1 cellular context compared by ENCODE assay signal in the genomic region with DNA sequence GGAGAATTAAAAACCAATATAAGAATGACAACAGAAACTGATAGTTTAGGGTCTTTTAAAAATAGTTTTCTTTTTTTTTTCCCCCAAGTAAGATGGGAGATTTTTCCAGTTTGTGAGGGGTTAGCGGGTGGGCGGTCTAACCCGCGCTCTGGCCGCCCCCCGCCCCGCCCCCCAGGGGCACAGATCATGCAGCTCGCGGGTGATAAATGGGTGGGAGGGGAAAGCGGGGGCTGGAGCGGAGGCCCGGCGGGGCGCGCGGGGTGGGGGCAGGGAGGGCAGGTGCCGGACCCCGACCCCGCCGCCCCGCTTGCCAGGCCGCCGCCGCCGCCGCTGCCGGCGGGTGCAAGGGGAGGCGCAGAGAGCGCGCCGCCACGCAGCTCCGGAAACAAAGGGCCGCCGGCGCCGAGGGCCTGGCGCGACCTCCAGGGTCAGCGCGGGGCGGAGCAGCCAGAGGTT.
TF ChIP-seq lines count a peak whose summit lies in the region.

No MANE protein-coding gene starts in this region.

TF ChIP-seq in HepG2, 621 proteins besides CTCF, POLR2A, EP300 and RAD21 (continued from another document and continues in another):
- no peak; the same call in 1 of the 2 replicates for TF ChIP-seq NR2F6 (IDR thresholded peaks at IDR 0.05)
- TF ChIP-seq NR2F6 (CRISPR knock-in tag; IDR thresholded peaks at IDR 0.05) = peak; percentile 89
- TF ChIP-seq, protein P1, sequence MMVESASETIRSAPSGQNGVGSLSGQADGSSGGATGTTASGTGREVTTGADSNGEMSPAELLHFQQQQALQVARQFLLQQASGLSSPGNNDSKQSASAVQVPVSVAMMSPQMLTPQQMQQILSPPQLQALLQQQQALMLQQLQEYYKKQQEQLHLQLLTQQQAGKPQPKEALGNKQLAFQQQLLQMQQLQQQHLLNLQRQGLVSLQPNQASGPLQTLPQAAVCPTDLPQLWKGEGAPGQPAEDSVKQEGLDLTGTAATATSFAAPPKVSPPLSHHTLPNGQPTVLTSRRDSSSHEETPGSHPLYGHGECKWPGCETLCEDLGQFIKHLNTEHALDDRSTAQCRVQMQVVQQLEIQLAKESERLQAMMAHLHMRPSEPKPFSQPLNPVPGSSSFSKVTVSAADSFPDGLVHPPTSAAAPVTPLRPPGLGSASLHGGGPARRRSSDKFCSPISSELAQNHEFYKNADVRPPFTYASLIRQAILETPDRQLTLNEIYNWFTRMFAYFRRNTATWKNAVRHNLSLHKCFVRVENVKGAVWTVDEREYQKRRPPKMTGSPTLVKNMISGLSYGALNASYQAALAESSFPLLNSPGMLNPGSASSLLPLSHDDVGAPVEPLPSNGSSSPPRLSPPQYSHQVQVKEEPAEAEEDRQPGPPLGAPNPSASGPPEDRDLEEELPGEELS (CRISPR knock-in tag; IDR thresholded peaks at IDR 0.05) = 0 out of 2 replicates have a peak, but pooled peaks have one; percentile 44
- TF ChIP-seq ZSCAN22 (CRISPR knock-in tag; IDR thresholded peaks at IDR 0.05) = no peak
- peak; percentile 97 for TF ChIP-seq SKI (IDR thresholded peaks at IDR 0.05; ENCODE audit: partially characterized antibody)
- TF ChIP-seq, protein P2, sequence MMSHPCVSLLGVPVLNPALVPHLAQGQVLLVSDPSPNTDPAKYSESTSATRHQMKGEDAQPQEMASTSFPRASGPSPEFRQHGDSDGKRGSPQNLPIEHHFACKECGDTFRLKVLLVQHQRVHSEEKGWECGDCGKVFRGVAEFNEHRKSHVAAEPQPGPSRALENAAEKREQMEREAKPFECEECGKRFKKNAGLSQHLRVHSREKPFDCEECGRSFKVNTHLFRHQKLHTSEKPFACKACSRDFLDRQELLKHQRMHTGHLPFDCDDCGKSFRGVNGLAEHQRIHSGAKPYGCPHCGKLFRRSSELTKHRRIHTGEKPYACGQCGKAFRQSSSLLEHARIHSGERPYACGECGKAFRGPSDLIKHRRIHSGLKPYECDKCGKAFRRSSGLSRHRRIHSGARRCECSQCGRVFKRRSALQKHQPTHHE (CRISPR knock-in tag; IDR thresholded peaks at IDR 0.05; ENCODE audit: borderline replicate concordance) = no peak
- TF ChIP-seq, protein P3, sequence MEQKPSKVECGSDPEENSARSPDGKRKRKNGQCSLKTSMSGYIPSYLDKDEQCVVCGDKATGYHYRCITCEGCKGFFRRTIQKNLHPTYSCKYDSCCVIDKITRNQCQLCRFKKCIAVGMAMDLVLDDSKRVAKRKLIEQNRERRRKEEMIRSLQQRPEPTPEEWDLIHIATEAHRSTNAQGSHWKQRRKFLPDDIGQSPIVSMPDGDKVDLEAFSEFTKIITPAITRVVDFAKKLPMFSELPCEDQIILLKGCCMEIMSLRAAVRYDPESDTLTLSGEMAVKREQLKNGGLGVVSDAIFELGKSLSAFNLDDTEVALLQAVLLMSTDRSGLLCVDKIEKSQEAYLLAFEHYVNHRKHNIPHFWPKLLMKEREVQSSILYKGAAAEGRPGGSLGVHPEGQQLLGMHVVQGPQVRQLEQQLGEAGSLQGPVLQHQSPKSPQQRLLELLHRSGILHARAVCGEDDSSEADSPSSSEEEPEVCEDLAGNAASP (CRISPR knock-in tag; IDR thresholded peaks at IDR 0.05; ENCODE audit: borderline replicate concordance) = peak; percentile 65
- peak; percentile 64; the same call in 1 of the 2 replicates for TF ChIP-seq BCL6 (CRISPR knock-in tag; IDR thresholded peaks at IDR 0.05)
- TF ChIP-seq, protein P4, sequence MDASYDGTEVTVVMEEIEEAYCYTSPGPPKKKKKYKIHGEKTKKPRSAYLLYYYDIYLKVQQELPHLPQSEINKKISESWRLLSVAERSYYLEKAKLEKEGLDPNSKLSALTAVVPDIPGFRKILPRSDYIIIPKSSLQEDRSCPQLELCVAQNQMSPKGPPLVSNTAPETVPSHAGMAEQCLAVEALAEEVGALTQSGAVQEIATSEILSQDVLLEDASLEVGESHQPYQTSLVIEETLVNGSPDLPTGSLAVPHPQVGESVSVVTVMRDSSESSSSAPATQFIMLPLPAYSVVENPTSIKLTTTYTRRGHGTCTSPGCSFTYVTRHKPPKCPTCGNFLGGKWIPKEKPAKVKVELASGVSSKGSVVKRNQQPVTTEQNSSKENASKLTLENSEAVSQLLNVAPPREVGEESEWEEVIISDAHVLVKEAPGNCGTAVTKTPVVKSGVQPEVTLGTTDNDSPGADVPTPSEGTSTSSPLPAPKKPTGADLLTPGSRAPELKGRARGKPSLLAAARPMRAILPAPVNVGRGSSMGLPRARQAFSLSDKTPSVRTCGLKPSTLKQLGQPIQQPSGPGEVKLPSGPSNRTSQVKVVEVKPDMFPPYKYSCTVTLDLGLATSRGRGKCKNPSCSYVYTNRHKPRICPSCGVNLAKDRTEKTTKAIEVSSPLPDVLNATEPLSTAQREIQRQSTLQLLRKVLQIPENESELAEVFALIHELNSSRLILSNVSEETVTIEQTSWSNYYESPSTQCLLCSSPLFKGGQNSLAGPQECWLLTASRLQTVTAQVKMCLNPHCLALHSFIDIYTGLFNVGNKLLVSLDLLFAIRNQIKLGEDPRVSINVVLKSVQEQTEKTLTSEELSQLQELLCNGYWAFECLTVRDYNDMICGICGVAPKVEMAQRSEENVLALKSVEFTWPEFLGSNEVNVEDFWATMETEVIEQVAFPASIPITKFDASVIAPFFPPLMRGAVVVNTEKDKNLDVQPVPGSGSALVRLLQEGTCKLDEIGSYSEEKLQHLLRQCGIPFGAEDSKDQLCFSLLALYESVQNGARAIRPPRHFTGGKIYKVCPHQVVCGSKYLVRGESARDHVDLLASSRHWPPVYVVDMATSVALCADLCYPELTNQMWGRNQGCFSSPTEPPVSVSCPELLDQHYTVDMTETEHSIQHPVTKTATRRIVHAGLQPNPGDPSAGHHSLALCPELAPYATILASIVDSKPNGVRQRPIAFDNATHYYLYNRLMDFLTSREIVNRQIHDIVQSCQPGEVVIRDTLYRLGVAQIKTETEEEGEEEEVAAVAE (CRISPR knock-in tag; IDR thresholded peaks at IDR 0.05; ENCODE audit: borderline replicate concordance) = no peak
- no peak for TF ChIP-seq ZNF292 (CRISPR knock-in tag; IDR thresholded peaks at IDR 0.05; ENCODE audit: borderline replicate concordance, low read depth)
- no peak for TF ChIP-seq FOXJ3 (CRISPR knock-in tag; IDR thresholded peaks at IDR 0.05; ENCODE audit: borderline replicate concordance)
- TF ChIP-seq ZNF619 (CRISPR knock-in tag; IDR thresholded peaks at IDR 0.05) = no peak
- no peak for TF ChIP-seq NCOR1 (IDR thresholded peaks at IDR 0.05; ENCODE audit: borderline replicate concordance, low read length)
- 0 out of 2 replicates have a peak, but pooled peaks have one; percentile 78 for TF ChIP-seq ZSCAN21 (CRISPR knock-in tag; IDR thresholded peaks at IDR 0.05; ENCODE audit: borderline replicate concordance)
- TF ChIP-seq YEATS4 (CRISPR knock-in tag; IDR thresholded peaks at IDR 0.05; ENCODE audit: borderline replicate concordance) = peak; percentile 79; the same call in 1 of the 2 replicates
- TF ChIP-seq, protein P5, sequence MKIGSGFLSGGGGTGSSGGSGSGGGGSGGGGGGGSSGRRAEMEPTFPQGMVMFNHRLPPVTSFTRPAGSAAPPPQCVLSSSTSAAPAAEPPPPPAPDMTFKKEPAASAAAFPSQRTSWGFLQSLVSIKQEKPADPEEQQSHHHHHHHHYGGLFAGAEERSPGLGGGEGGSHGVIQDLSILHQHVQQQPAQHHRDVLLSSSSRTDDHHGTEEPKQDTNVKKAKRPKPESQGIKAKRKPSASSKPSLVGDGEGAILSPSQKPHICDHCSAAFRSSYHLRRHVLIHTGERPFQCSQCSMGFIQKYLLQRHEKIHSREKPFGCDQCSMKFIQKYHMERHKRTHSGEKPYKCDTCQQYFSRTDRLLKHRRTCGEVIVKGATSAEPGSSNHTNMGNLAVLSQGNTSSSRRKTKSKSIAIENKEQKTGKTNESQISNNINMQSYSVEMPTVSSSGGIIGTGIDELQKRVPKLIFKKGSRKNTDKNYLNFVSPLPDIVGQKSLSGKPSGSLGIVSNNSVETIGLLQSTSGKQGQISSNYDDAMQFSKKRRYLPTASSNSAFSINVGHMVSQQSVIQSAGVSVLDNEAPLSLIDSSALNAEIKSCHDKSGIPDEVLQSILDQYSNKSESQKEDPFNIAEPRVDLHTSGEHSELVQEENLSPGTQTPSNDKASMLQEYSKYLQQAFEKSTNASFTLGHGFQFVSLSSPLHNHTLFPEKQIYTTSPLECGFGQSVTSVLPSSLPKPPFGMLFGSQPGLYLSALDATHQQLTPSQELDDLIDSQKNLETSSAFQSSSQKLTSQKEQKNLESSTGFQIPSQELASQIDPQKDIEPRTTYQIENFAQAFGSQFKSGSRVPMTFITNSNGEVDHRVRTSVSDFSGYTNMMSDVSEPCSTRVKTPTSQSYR (CRISPR knock-in tag; IDR thresholded peaks at IDR 0.05; ENCODE audit: borderline replicate concordance) = peak; percentile 73; the same call in 1 of the 2 replicates
- TF ChIP-seq ARNT2 (CRISPR knock-in tag; IDR thresholded peaks at IDR 0.05; ENCODE audit: low read depth) = peak; percentile 91; the same call in 1 of the 2 replicates
- TF ChIP-seq MEF2D (CRISPR knock-in tag; IDR thresholded peaks at IDR 0.05) = no peak
- TF ChIP-seq, protein P6, sequence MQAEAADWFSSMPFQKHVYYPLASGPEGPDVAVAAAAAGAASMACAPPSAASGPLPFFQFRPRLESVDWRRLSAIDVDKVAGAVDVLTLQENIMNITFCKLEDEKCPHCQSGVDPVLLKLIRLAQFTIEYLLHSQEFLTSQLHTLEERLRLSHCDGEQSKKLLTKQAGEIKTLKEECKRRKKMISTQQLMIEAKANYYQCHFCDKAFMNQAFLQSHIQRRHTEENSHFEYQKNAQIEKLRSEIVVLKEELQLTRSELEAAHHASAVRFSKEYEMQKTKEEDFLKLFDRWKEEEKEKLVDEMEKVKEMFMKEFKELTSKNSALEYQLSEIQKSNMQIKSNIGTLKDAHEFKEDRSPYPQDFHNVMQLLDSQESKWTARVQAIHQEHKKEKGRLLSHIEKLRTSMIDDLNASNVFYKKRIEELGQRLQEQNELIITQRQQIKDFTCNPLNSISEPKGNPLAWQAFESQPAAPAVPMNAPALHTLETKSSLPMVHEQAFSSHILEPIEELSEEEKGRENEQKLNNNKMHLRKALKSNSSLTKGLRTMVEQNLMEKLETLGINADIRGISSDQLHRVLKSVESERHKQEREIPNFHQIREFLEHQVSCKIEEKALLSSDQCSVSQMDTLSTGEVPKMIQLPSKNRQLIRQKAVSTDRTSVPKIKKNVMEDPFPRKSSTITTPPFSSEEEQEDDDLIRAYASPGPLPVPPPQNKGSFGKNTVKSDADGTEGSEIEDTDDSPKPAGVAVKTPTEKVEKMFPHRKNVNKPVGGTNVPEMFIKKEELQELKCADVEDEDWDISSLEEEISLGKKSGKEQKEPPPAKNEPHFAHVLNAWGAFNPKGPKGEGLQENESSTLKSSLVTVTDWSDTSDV (CRISPR knock-in tag; IDR thresholded peaks at IDR 0.05) = no peak
- no peak for TF ChIP-seq PTBP1 (IDR thresholded peaks at IDR 0.05; ENCODE audit: low read depth, low read length, poor library complexity, severe bottlenecking)
- TF ChIP-seq FOXM1 (CRISPR knock-in tag; IDR thresholded peaks at IDR 0.05) = no peak
- TF ChIP-seq CBFB (CRISPR knock-in tag; IDR thresholded peaks at IDR 0.05) = no peak
- 0 out of 2 replicates have a peak, but pooled peaks have one; percentile 16 for TF ChIP-seq RELA (CRISPR knock-in tag; IDR thresholded peaks at IDR 0.05)
- TF ChIP-seq ZNF546 (CRISPR knock-in tag; conservative IDR thresholded peaks at IDR 0.05) = 0 out of 2 replicates have a peak, but pooled peaks have one; percentile 49
- TF ChIP-seq, protein P7, sequence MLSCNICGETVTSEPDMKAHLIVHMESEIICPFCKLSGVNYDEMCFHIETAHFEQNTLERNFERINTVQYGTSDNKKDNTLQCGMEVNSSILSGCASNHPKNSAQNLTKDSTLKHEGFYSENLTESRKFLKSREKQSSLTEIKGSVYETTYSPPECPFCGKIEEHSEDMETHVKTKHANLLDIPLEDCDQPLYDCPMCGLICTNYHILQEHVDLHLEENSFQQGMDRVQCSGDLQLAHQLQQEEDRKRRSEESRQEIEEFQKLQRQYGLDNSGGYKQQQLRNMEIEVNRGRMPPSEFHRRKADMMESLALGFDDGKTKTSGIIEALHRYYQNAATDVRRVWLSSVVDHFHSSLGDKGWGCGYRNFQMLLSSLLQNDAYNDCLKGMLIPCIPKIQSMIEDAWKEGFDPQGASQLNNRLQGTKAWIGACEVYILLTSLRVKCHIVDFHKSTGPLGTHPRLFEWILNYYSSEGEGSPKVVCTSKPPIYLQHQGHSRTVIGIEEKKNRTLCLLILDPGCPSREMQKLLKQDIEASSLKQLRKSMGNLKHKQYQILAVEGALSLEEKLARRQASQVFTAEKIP (CRISPR knock-in tag; IDR thresholded peaks at IDR 0.05; ENCODE audit: borderline replicate concordance) = no peak
- TF ChIP-seq CENPX (CRISPR knock-in tag; IDR thresholded peaks at IDR 0.05) = no peak
- TF ChIP-seq HNRNPK (IDR thresholded peaks at IDR 0.05; ENCODE audit: low read depth, low read length, poor library complexity, severe bottlenecking) = no peak
- no peak for TF ChIP-seq SRSF4 (IDR thresholded peaks at IDR 0.05; ENCODE audit: low read depth, low read length, poor library complexity, severe bottlenecking)
- TF ChIP-seq, protein P8, sequence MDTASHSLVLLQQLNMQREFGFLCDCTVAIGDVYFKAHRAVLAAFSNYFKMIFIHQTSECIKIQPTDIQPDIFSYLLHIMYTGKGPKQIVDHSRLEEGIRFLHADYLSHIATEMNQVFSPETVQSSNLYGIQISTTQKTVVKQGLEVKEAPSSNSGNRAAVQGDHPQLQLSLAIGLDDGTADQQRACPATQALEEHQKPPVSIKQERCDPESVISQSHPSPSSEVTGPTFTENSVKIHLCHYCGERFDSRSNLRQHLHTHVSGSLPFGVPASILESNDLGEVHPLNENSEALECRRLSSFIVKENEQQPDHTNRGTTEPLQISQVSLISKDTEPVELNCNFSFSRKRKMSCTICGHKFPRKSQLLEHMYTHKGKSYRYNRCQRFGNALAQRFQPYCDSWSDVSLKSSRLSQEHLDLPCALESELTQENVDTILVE (CRISPR knock-in tag; IDR thresholded peaks at IDR 0.05) = peak; percentile 79; the same call in 1 of the 2 replicates
